1 cellular context compared by ENCODE assay signal in the genomic region with DNA sequence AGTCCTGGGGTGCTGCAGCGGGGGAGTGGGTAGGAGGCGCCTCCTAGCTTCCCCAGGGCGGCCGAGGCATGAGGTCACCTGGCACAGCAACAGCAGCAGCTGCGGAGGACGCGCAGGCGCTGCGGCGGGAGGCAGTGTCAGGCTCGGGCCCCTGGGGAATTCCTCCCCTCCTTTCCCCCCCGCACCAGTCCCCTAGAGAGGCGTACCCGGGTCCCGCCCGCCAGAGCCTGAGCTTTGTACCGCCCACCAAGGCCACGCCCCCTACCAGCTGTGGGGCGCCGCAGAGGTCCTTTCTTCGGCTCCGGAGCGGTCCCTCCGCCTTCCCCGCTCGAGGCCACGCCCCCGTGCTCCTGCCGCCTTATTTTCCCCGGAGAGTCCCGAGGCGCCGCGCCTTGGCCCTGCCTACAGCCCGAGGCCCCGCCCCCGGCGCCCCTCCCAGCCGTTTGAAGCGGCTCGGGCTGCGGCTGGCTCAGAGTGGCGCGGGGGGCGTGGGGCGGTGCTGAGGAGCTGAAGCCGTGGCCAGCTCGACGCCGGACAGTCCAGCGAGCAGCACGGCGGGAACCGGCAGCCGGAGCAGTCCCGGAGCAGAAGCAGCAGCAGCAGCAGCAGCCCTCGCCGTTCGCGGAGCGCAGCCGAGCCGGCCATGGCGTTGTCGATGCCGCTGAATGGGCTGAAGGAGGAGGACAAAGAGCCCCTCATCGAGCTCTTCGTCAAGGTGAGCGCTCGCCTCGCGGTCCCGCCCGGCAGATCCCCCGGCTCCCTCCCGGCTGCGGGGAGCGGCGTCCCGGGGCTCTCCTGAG.
TF ChIP-seq lines count a peak whose summit lies in the region.

A gene (plus strand): TSS at position 537 of the 800 bp plus-strand sequence. CDS start 107 bp downstream, at position 644.

TF ChIP-seq in H1, 55 proteins besides CTCF, POLR2A, EP300 and RAD21:
- no peak for TF ChIP-seq KDM1A (IDR thresholded peaks at IDR 0.05; ENCODE audit: borderline replicate concordance, low read length)
- TF ChIP-seq SP1 (IDR thresholded peaks at IDR 0.05; ENCODE audit: low read depth, low read length), result peak; percentile 70
- peak in 1 of 2 experiments; percentile 67; a peak in 1 of 4 replicates for TF ChIP-seq HDAC2 (IDR thresholded peaks at IDR 0.05; ENCODE audit: borderline replicate concordance in 1 of 2, low read depth in 2 of 2, low read length in 2 of 2)
- peak; percentile 79 for TF ChIP-seq PHF8 (conservative IDR thresholded peaks at IDR 0.05; ENCODE audit: low read depth, low read length)
- TF ChIP-seq POU5F1 (IDR thresholded peaks at IDR 0.05; ENCODE audit: low read depth, low read length), result no peak
- TF ChIP-seq CEBPB (IDR thresholded peaks at IDR 0.05; ENCODE audit: low read depth, low read length), result no peak
- TF ChIP-seq NANOG (IDR thresholded peaks at IDR 0.05; ENCODE audit: insufficient read depth, low read depth, low read length, poor library complexity, severe bottlenecking), result no peak
- peak; percentile 11; the same call in 1 of the 2 replicates for TF ChIP-seq GABPA (IDR thresholded peaks at IDR 0.05; ENCODE audit: borderline replicate concordance, insufficient read depth, low read length)
- peak; percentile 94 for TF ChIP-seq TAF7 (optimal IDR thresholded peaks at IDR 0.05; ENCODE audit: borderline replicate concordance, low read depth, low read length)
- TF ChIP-seq SIN3A (conservative IDR thresholded peaks at IDR 0.05 in 1 of 2, IDR thresholded peaks at IDR 0.05 in 1 of 2; ENCODE audit: low read depth in 1 of 2, low read length in 2 of 2), result peak; percentile 28 to 49; a peak in 1 of 4 replicates
- TF ChIP-seq SRF (IDR thresholded peaks at IDR 0.05; ENCODE audit: low read depth, low read length), result no peak
- TF ChIP-seq CTBP2 (IDR thresholded peaks at IDR 0.05; ENCODE audit: borderline replicate concordance, insufficient read depth, insufficient read length, low read length), result no peak
- no peak for TF ChIP-seq FOSL1 (IDR thresholded peaks at IDR 0.05; ENCODE audit: insufficient read depth, low read depth, low read length)
- no peak for TF ChIP-seq KDM4A (IDR thresholded peaks at IDR 0.05; ENCODE audit: low read depth, low read length, severe bottlenecking)
- TF ChIP-seq TBP (IDR thresholded peaks at IDR 0.05; ENCODE audit: low read depth, low read length), result peak; percentile 83
- no peak for TF ChIP-seq BCL11A (IDR thresholded peaks at IDR 0.05; ENCODE audit: low read depth in 2 of 2, low read length in 2 of 2)
- TF ChIP-seq RBBP5 (IDR thresholded peaks at IDR 0.05; ENCODE audit: borderline replicate concordance, low read depth, low read length), result peak; percentile 9; the same call in 1 of the 2 replicates
- TF ChIP-seq RFX5 (IDR thresholded peaks at IDR 0.05; ENCODE audit: borderline replicate concordance, low read depth, low read length), result no peak
- no peak for TF ChIP-seq CHD1 (IDR thresholded peaks at IDR 0.05; ENCODE audit: low read depth, low read length)
- no peak for TF ChIP-seq BRCA1 (IDR thresholded peaks at IDR 0.05; ENCODE audit: low read depth, low read length)
- no peak for TF ChIP-seq GTF2F1 (IDR thresholded peaks at IDR 0.05; ENCODE audit: borderline replicate concordance, low read depth, low read length)
- peak; percentile 23; the same call in 1 of the 2 replicates for TF ChIP-seq TCF12 (IDR thresholded peaks at IDR 0.05; ENCODE audit: low read depth, low read length)
- TF ChIP-seq SIX5 (IDR thresholded peaks at IDR 0.05; ENCODE audit: low read depth, low read length), result no peak
- TF ChIP-seq, protein P1, sequence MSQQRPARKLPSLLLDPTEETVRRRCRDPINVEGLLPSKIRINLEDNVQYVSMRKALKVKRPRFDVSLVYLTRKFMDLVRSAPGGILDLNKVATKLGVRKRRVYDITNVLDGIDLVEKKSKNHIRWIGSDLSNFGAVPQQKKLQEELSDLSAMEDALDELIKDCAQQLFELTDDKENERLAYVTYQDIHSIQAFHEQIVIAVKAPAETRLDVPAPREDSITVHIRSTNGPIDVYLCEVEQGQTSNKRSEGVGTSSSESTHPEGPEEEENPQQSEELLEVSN (IDR thresholded peaks at IDR 0.05), result no peak; the same call in none of the 2 replicates
- TF ChIP-seq TEAD4 (IDR thresholded peaks at IDR 0.05; ENCODE audit: low read depth, low read length), result peak; percentile 81
- peak; percentile 92 for TF ChIP-seq TAF1 (IDR thresholded peaks at IDR 0.05; ENCODE audit: low read depth, low read length)
- TF ChIP-seq RXRA (IDR thresholded peaks at IDR 0.05; ENCODE audit: insufficient read depth, low read depth, low read length), result no peak
- TF ChIP-seq CHD2 (IDR thresholded peaks at IDR 0.05; ENCODE audit: low read length), result no peak
- no peak for TF ChIP-seq EGR1 (IDR thresholded peaks at IDR 0.05; ENCODE audit: borderline replicate concordance, low read depth, low read length)
- no peak for TF ChIP-seq SAP30 (IDR thresholded peaks at IDR 0.05; ENCODE audit: insufficient read depth, insufficient replicate concordance, low read length)
- 0 out of 2 replicates have a peak, but pooled peaks have one; percentile 39 for TF ChIP-seq SP4 (IDR thresholded peaks at IDR 0.05; ENCODE audit: low read length)
- TF ChIP-seq JUND (IDR thresholded peaks at IDR 0.05; ENCODE audit: low read length), result no peak; the same call in 1 of the 2 replicates
- TF ChIP-seq, protein P2, sequence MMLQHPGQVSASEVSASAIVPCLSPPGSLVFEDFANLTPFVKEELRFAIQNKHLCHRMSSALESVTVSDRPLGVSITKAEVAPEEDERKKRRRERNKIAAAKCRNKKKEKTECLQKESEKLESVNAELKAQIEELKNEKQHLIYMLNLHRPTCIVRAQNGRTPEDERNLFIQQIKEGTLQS (IDR thresholded peaks at IDR 0.05; ENCODE audit: insufficient read depth, low read depth, low read length), result no peak
- TF ChIP-seq KDM5A (IDR thresholded peaks at IDR 0.05; ENCODE audit: low read length), result no peak
- no peak for TF ChIP-seq CBX5 (IDR thresholded peaks at IDR 0.05; ENCODE audit: low read depth, low read length)
- no peak for TF ChIP-seq MAFK (IDR thresholded peaks at IDR 0.05; ENCODE audit: low read depth, low read length)
- TF ChIP-seq HDAC6 (IDR thresholded peaks at IDR 0.05; ENCODE audit: low read depth, low read length), result no peak
- peak; percentile 59; the same call in 1 of the 2 replicates for TF ChIP-seq CREB1 (IDR thresholded peaks at IDR 0.05)
- TF ChIP-seq CBX8 (IDR thresholded peaks at IDR 0.05; ENCODE audit: borderline replicate concordance, low read depth, low read length), result no peak
- TF ChIP-seq, protein P3, sequence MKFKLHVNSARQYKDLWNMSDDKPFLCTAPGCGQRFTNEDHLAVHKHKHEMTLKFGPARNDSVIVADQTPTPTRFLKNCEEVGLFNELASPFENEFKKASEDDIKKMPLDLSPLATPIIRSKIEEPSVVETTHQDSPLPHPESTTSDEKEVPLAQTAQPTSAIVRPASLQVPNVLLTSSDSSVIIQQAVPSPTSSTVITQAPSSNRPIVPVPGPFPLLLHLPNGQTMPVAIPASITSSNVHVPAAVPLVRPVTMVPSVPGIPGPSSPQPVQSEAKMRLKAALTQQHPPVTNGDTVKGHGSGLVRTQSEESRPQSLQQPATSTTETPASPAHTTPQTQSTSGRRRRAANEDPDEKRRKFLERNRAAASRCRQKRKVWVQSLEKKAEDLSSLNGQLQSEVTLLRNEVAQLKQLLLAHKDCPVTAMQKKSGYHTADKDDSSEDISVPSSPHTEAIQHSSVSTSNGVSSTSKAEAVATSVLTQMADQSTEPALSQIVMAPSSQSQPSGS (IDR thresholded peaks at IDR 0.05; ENCODE audit: low read length), result 0 out of 2 replicates have a peak, but pooled peaks have one; percentile 32
- TF ChIP-seq, protein P4, sequence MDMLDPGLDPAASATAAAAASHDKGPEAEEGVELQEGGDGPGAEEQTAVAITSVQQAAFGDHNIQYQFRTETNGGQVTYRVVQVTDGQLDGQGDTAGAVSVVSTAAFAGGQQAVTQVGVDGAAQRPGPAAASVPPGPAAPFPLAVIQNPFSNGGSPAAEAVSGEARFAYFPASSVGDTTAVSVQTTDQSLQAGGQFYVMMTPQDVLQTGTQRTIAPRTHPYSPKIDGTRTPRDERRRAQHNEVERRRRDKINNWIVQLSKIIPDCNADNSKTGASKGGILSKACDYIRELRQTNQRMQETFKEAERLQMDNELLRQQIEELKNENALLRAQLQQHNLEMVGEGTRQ (IDR thresholded peaks at IDR 0.05; ENCODE audit: low read length), result peak; percentile 44; the same call in 1 of the 2 replicates
- TF ChIP-seq, protein P5, sequence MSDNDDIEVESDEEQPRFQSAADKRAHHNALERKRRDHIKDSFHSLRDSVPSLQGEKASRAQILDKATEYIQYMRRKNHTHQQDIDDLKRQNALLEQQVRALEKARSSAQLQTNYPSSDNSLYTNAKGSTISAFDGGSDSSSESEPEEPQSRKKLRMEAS (IDR thresholded peaks at IDR 0.05), result peak; percentile 66
- TF ChIP-seq YY1 (IDR thresholded peaks at IDR 0.05; ENCODE audit: low read depth, low read length), result no peak
- no peak for TF ChIP-seq EZH2 (IDR thresholded peaks at IDR 0.05; ENCODE audit: low read depth, low read length, severe bottlenecking)
- TF ChIP-seq POLR2AphosphoS5 (IDR thresholded peaks at IDR 0.05; ENCODE audit: low read depth, low read length), result peak; percentile 90
- TF ChIP-seq ZNF274 (IDR thresholded peaks at IDR 0.05; ENCODE audit: borderline replicate concordance, extremely low read depth, low read length), result no peak
- TF ChIP-seq BACH1 (IDR thresholded peaks at IDR 0.05; ENCODE audit: low read length), result no peak
- TF ChIP-seq ASH2L (IDR thresholded peaks at IDR 0.05; ENCODE audit: low read length), result peak; percentile 78
- TF ChIP-seq RNF2 (IDR thresholded peaks at IDR 0.05; ENCODE audit: borderline replicate concordance, low read depth, low read length, missing control alignments, poor library complexity, severe bottlenecking), result no peak
- peak; percentile 56 for TF ChIP-seq NRF1 (IDR thresholded peaks at IDR 0.05; ENCODE audit: low read depth, low read length)
